Comparison of ENCODE assay signal across 1 cellular context in the genomic region with DNA sequence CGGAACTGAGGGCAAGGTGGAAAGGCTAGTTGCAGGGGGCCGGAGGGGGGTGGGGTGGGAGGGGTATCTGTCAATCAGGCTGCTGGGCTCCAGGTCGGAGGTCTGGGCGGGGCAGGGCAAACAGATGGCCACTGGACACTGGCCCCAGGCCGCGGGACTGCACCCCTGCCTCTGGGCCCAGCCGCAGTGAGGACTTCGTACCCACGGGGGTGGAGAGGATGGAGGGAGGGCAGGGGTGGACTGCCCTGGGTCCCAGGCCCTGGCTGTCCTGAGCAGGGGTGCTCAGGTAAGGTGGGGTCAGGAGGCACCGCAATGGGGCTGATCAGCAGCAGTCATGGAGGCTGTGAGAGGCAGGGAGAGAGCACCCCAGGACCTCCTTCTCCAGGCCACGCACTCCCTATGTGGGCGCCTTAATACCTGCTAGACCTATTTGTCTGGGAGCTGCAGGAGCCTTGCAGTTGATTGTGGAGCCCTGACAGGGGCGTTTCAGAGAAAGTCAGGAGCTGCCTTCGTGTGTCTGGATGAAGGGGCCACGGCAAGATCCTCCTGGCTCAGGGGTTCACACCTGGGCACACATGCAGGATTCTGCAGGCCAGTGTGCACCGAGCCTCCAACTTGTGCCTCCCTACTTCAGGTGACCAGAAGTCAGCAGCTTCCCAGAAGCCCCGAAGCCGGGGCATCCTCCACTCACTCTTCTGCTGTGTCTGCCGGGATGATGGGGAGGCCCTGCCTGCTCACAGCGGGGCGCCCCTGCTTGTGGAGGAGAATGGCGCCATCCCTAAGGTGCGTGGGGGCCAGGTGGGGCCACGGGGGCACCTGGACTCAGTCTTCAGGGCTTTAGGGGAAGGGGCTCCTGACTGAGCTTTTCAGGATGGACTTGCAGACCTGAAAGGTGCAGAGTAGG.
A peak's percentile ranks its signal among the peaks of the same experiment; 100 is the strongest.
TF ChIP-seq lines count a peak whose summit lies in the region.

No MANE protein-coding gene starts in this region.

TF ChIP-seq in K562, 482 proteins besides CTCF, POLR2A, EP300 and RAD21:
- TF ChIP-seq, protein P1, sequence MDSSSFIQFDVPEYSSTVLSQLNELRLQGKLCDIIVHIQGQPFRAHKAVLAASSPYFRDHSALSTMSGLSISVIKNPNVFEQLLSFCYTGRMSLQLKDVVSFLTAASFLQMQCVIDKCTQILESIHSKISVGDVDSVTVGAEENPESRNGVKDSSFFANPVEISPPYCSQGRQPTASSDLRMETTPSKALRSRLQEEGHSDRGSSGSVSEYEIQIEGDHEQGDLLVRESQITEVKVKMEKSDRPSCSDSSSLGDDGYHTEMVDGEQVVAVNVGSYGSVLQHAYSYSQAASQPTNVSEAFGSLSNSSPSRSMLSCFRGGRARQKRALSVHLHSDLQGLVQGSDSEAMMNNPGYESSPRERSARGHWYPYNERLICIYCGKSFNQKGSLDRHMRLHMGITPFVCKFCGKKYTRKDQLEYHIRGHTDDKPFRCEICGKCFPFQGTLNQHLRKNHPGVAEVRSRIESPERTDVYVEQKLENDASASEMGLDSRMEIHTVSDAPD (CRISPR knock-in tag; IDR thresholded peaks at IDR 0.05) = no peak
- TF ChIP-seq POLR2G (IDR thresholded peaks at IDR 0.05; ENCODE audit: low read depth, low read length) (peak; percentile 48), RBBP5 (IDR thresholded peaks at IDR 0.05; ENCODE audit: borderline replicate concordance, insufficient read depth, low read length, poor library complexity, severe bottlenecking) (peak; percentile 6), ZNF780A (CRISPR knock-in tag; IDR thresholded peaks at IDR 0.05) (no peak), ZBTB1 (CRISPR knock-in tag; IDR thresholded peaks at IDR 0.05; ENCODE audit: borderline replicate concordance, low read depth) (no peak), RBFOX2 (IDR thresholded peaks at IDR 0.05; ENCODE audit: low read depth, low read length) (peak; percentile 34; the same call in 1 of the 2 replicates), KDM5B (IDR thresholded peaks at IDR 0.05; ENCODE audit: insufficient replicate concordance, low read depth, low read length) (peak; percentile 29), CBX3 (IDR thresholded peaks at IDR 0.05; ENCODE audit: borderline replicate concordance in 1 of 2, low read length in 2 of 2) (no peak), ZNF584 (CRISPR knock-in tag; IDR thresholded peaks at IDR 0.05; ENCODE audit: low read depth) (no peak), TEAD2 (tag; IDR thresholded peaks at IDR 0.05) (no peak)
